ENCODE assay signal across 8 cellular contexts in genomic region chr3:106609666-106610301, GRCh38.
DNase-seq lines count a peak whose midpoint lies in the region; ATAC-seq and TF ChIP-seq lines count a peak whose summit lies in the region.

No MANE protein-coding gene starts in this region.

- no peaks in the 10 kb centered on the region for H3K4me1 ChIP-seq in adrenal gland (replicated peaks in 1 of 2)
- H3K4me1 ChIP-seq in right atrium auricular region, result no peaks in the 10 kb centered on the region
- peaks cover 0 to 4% (median 0%) of the 10 kb centered on the region in 4 donors for H3K4me1 ChIP-seq in sigmoid colon

- intact Hi-C loops in adrenal gland (cut with DNase I), result loop anchor here (10.0 kb wide), 1 partner anchor 925 kb away; no protein-coding TSS in a partner anchor
- intact Hi-C loops in sigmoid colon (cut with DNase I), result loop anchor here (1.0 kb wide), 1 partner anchor 926 kb away; no protein-coding TSS in a partner anchor

- H3K9me3 ChIP-seq in adrenal gland (replicated peaks in 1 of 3) (no peaks in the 10 kb centered on the region), right atrium auricular region (no peaks in the 10 kb centered on the region), sigmoid colon (no peaks in the 10 kb centered on the region)

- DNase-seq in GM06990 (ENCODE audit: extremely low read depth, insufficient read length), result peak; percentile 51
- peak; percentile 84 for DNase-seq in HFF-Myc (ENCODE audit: extremely low read depth, low read depth)
- peak; percentile 81 for DNase-seq in NCI-H1105 treated with DMSO at 0.1 percent for 48 hours (lab: John Stamatoyannopoulos, UW)
- DNase-seq in T follicular helper cell (ENCODE audit: low read depth), result peak; percentile 41
- DNase-seq in adrenal gland, result peak; percentile 57 to 87 (median 70)
- DNase-seq in right atrium auricular region (ENCODE audit: low spot score), result peak; percentile 68
- peak; percentile 71 for DNase-seq in sigmoid colon

- no peaks in the 10 kb centered on the region for H3K27me3 ChIP-seq in GM06990 (replicated peaks; ENCODE audit: control insufficient read depth, insufficient read depth, low read length)
- H3K27me3 ChIP-seq in adrenal gland, result no peaks in the 10 kb centered on the region
- H3K27me3 ChIP-seq in right atrium auricular region, result no peaks in the 10 kb centered on the region
- no peaks in the 10 kb centered on the region for H3K27me3 ChIP-seq in sigmoid colon

- no peak overlapping the region for H3K27ac ChIP-seq in adrenal gland
- H3K27ac ChIP-seq in right atrium auricular region, result no peak overlapping the region
- no peak overlapping the region for H3K27ac ChIP-seq in sigmoid colon

- TF ChIP-seq CTCF in GM06990 (IDR thresholded peaks at IDR 0.05; ENCODE audit: insufficient read depth, low read length, poor library complexity, severe bottlenecking) (peak; percentile 85), HFF-Myc (IDR thresholded peaks at IDR 0.05; ENCODE audit: low read depth, low read length, missing control alignments) (peak; percentile 86), adrenal gland (IDR thresholded peaks at IDR 0.05) (peak; percentile 84 to 90 (median 87)), right atrium auricular region (IDR thresholded peaks at IDR 0.05) (peak; percentile 74 to 91), sigmoid colon (IDR thresholded peaks at IDR 0.05) (peak; percentile 33 to 84 (median 72))

- TF ChIP-seq EP300 in sigmoid colon (IDR thresholded peaks at IDR 0.05), result no peak

- H3K36me3 ChIP-seq in GM06990 (ENCODE audit: control insufficient read depth, insufficient read depth, low read length) (no peaks in the 10 kb centered on the region), adrenal gland (replicated peaks in 1 of 2) (no peaks in the 10 kb centered on the region), right atrium auricular region (no peaks in the 10 kb centered on the region), sigmoid colon (no peaks in the 10 kb centered on the region)

- H3K4me3 ChIP-seq in GM06990 (replicated peaks; ENCODE audit: low read depth, low read length), result no peak overlapping the region
- H3K4me3 ChIP-seq in HFF-Myc (replicated peaks; ENCODE audit: low read depth, low read length), result no peak overlapping the region
- H3K4me3 ChIP-seq in adrenal gland, result no peak overlapping the region
- no peak overlapping the region for H3K4me3 ChIP-seq in right atrium auricular region
- no peak overlapping the region for H3K4me3 ChIP-seq in sigmoid colon

- no peak for ATAC-seq in HG03521 (IDR thresholded peaks at IDR 0.05; ENCODE audit: unreplicated experiment)

- TF ChIP-seq POLR2A in adrenal gland (IDR thresholded peaks at IDR 0.05) (no peak), sigmoid colon (IDR thresholded peaks at IDR 0.05) (no peak)

- WGBS in adrenal gland, 4 donors, result 7 to 19% (median 13%) methylated on average over 2 of the region's 2 CpGs
- 18 to 37% methylated on average over 2 of the region's 2 CpGs for WGBS in sigmoid colon, 2 donors
